14 cellular contexts compared by ENCODE assay signal in genomic region chr3:191366675-191367074, GRCh38. TPM values are rescaled to one million over a fixed set of nuclear protein-coding genes. Genes with fewer than 3 reads are reported as not detected.
DNase-seq lines count a peak whose midpoint lies in the region; TF ChIP-seq lines count a peak whose summit lies in the region.
"Had no signal": no experiment of that assay in that cellular context is flagged by ENCODE, and none has a peak within 500 bp of the region (broad histone marks: within the 10 kb centered on the region; RNA-seq: fewer than 3 reads in every experiment).

No MANE protein-coding gene starts in this region.

- no peak overlapping the region for H3K4me3 ChIP-seq in endodermal cell (ENCODE audit: low read length)
- H3K4me3 ChIP-seq: PC-9 had no signal

- CTCF ChIA-PET in activated naive CD4-positive, alpha-beta T cell treated with anti-CD3 and anti-CD28 coated beads, Interleukin-2, amount 10 ng/mL, durations not matched to agents 7 days and 5 days (lab: Charles Lee): no interaction called here

- no peak for TF ChIP-seq CTCF in endodermal cell (conservative IDR thresholded peaks at IDR 0.05)

- 65 to 67% methylated on average over 1 to 2 of the region's 2 CpGs for WGBS in endodermal cell (ENCODE audit: insufficient coverage in 1 of 2, insufficient read length in 1 of 2), 2 experiments

- H3K27me3 ChIP-seq in endodermal cell (ENCODE audit: control insufficient read depth, insufficient read depth, low read length, poor library complexity, severe bottlenecking): no peaks in the 10 kb centered on the region

- no peaks in the 10 kb centered on the region for H3K4me1 ChIP-seq in endodermal cell (ENCODE audit: control insufficient read depth, insufficient read depth, low read length)

- no peak overlapping the region for H3K4me3 Mint-ChIP-seq in endodermal cell
- H3K4me3 Mint-ChIP-seq in activated naive CD4-positive, alpha-beta T cell treated with anti-CD3 and anti-CD28 coated beads, Interleukin-2, amount 10 ng/mL, durations not matched to agents 7 days and 5 days: no peak overlapping the region

- no peaks in the 10 kb centered on the region for H3K9me3 ChIP-seq in endodermal cell (ENCODE audit: control insufficient read depth, low read length)

- peaks cover 44% of the 10 kb centered on the region for H3K36me3 ChIP-seq in endodermal cell (ENCODE audit: control insufficient read depth, insufficient read depth, low read length)

- peak overlapping the region; percentile 37 for H3K27ac Mint-ChIP-seq in endodermal cell
- H3K27ac Mint-ChIP-seq in activated naive CD4-positive, alpha-beta T cell treated with anti-CD3 and anti-CD28 coated beads, Interleukin-2, amount 10 ng/mL, durations not matched to agents 7 days and 5 days: no peak overlapping the region

- no peak overlapping the region for H3K9ac ChIP-seq in endodermal cell (ENCODE audit: extremely low read depth, low read length, poor library complexity, severe bottlenecking)

- no peak overlapping the region for H3K27ac ChIP-seq in endodermal cell (ENCODE audit: low read depth, low read length)
- H3K27ac ChIP-seq: PC-9 had no signal

- peaks cover 12% of the 10 kb centered on the region for H3K4me1 Mint-ChIP-seq in endodermal cell
- no peaks in the 10 kb centered on the region for H3K4me1 Mint-ChIP-seq in activated naive CD4-positive, alpha-beta T cell treated with anti-CD3 and anti-CD28 coated beads, Interleukin-2, amount 10 ng/mL, durations not matched to agents 7 days and 5 days

- H3K27me3 Mint-ChIP-seq in endodermal cell (ENCODE audit: insufficient read depth): no peaks in the 10 kb centered on the region
- H3K27me3 Mint-ChIP-seq in activated naive CD4-positive, alpha-beta T cell treated with anti-CD3 and anti-CD28 coated beads, Interleukin-2, amount 10 ng/mL, durations not matched to agents 7 days and 5 days: no peaks in the 10 kb centered on the region

- no peaks in the 10 kb centered on the region for H3K9me3 Mint-ChIP-seq in endodermal cell
- H3K9me3 Mint-ChIP-seq in activated naive CD4-positive, alpha-beta T cell treated with anti-CD3 and anti-CD28 coated beads, Interleukin-2, amount 10 ng/mL, durations not matched to agents 7 days and 5 days: no peaks in the 10 kb centered on the region

- DNase-seq in ELR (ENCODE audit: low read depth) (peak; percentile 81), M059J (ENCODE audit: low read depth) (peak; percentile 76), endodermal cell (no peak), pulmonary artery endothelial cell (ENCODE audit: low read depth, low spot score) (peak; percentile 44), D341Med (ENCODE audit: low spot score) (no peak), SKM-1 (lab: John Stamatoyannopoulos, UW; ENCODE audit: unreplicated experiment) (no peak)
- no peak for DNase-seq in activated naive CD4-positive, alpha-beta T cell treated with anti-CD3 and anti-CD28 coated beads, Interleukin-2, amount 10 ng/mL, durations not matched to agents 7 days and 5 days
- DNase-seq: activated naive CD4-positive, alpha-beta T cell treated with anti-CD3 and anti-CD28 coated beads, Interleukin-2, amount 50 U/mL, for 16 hours; activated T-cell treated with anti-CD3 and anti-CD28 coated beads, Interleukin-2, amount 50 U/mL, for 1 hour; H7; left cardiac atrium; occipital lobe; PC-9; stimulated activated CD4-positive, alpha-beta T cell treated with anti-CD3 and anti-CD28 coated beads, Interleukin-2, amount 100 ng/mL, for 48 hours had no signal

- H3K36me3 Mint-ChIP-seq in endodermal cell (ENCODE audit: low read depth): peaks cover 44% of the 10 kb centered on the region
- no peaks in the 10 kb centered on the region for H3K36me3 Mint-ChIP-seq in activated naive CD4-positive, alpha-beta T cell treated with anti-CD3 and anti-CD28 coated beads, Interleukin-2, amount 10 ng/mL, durations not matched to agents 7 days and 5 days

RNA-seq across cellular contexts. Expression of gene UTS2B, which starts 36.3 kb away (rescaled TPM):
- total RNA-seq in M059J (2014; rRNA removed; shearing (Covaris generic)): 0.57 and 10.3 TPM in 2 replicates
- under 1 TPM in 1 of 2 donors, not detected in 1; 0.90 TPM for total RNA-seq in endodermal cell
- polyA plus RNA-seq in endodermal cell (2013, experiment 1 of 2): 0.36 TPM
- polyA plus RNA-seq in endodermal cell (2013, experiment 2 of 2): not detected
- total RNA-seq in pulmonary artery endothelial cell: 0.33 and 0.92 TPM in 2 replicates

RNA-seq across cellular contexts. Expression of gene CCDC50, which starts 37.5 kb away (rescaled TPM):
- 184 and 195 TPM in 2 replicates for total RNA-seq in M059J (2014; rRNA removed; shearing (Covaris generic))
- total RNA-seq in endodermal cell (10 to 100 TPM; 41.8 to 48.6 TPM), pulmonary artery endothelial cell (202 and 221 TPM in 2 replicates)
- polyA plus RNA-seq in endodermal cell (2013, experiment 1 of 2): 62.5 TPM
- polyA plus RNA-seq in endodermal cell (2013, experiment 2 of 2): 65.1 TPM

Comparison
In these comparisons a context has a peak if more than half of its experiments do, and no peak if none do; other contexts are left out.
1. DNase-seq: peak in ELR (single experiment), M059J (single experiment) and pulmonary artery endothelial cell (single experiment); none in endodermal cell (single experiment), D341Med (single experiment), SKM-1 (single experiment) and activated naive CD4-positive, alpha-beta T cell treated with anti-CD3 and anti-CD28 coated beads, Interleukin-2, amount 10 ng/mL, durations not matched to agents 7 days and 5 days (single experiment).